27 cellular contexts compared by ENCODE assay signal in genomic region chr12:51809193-51809592, GRCh38. TPM values are rescaled to one million over a fixed set of nuclear protein-coding genes. Genes with fewer than 3 reads are reported as not detected.
"Had no signal": no experiment of that assay in that cellular context is flagged by ENCODE, and none has a peak within 500 bp of the region (broad histone marks: within the 10 kb centered on the region; RNA-seq: fewer than 3 reads in every experiment).

No MANE protein-coding gene starts in this region.

- H3K4me3 ChIP-seq: dorsolateral prefrontal cortex, gastrocnemius medialis, heart left ventricle, hepatocyte, lung, prostate gland, right atrium auricular region, smooth muscle cell, suprapubic skin, transverse colon, vagina had no signal

- H3K9me3 Mint-ChIP-seq: naive thymus-derived CD8-positive, alpha-beta T cell; nephron progenitor cell; stimulated activated naive CD8-positive, alpha-beta T cell treated with anti-CD3 and anti-CD28 coated beads, Interleukin-15, amount 100 ng/mL, for 72 hours had no signal

- ATAC-seq: esophagus mucosa; gastrocnemius medialis; heart left ventricle; left lobe of liver; naive thymus-derived CD8-positive, alpha-beta T cell; sciatic nerve; stimulated activated naive CD8-positive, alpha-beta T cell treated with anti-CD3 and anti-CD28 coated beads, Interleukin-15, amount 100 ng/mL, for 72 hours had no signal

- H3K4me3 Mint-ChIP-seq: naive thymus-derived CD8-positive, alpha-beta T cell; nephron progenitor cell; stimulated activated naive CD8-positive, alpha-beta T cell treated with anti-CD3 and anti-CD28 coated beads, Interleukin-15, amount 100 ng/mL, for 72 hours had no signal

- H3K4me1 Mint-ChIP-seq: stimulated activated naive CD8-positive, alpha-beta T cell treated with anti-CD3 and anti-CD28 coated beads, Interleukin-15, amount 100 ng/mL, for 72 hours had no signal

- H3K9me3 ChIP-seq: gastrocnemius medialis, heart left ventricle, prostate gland, right atrium auricular region, suprapubic skin, transverse colon, vagina had no signal

- DNase-seq: dorsolateral prefrontal cortex; effector CD4-positive, alpha-beta T cell; foreskin fibroblast; gastrocnemius medialis; heart left ventricle; kidney; mesendoderm; naive thymus-derived CD8-positive, alpha-beta T cell; nephron progenitor cell; nucleus accumbens; stimulated activated CD4-positive, alpha-beta T cell treated with anti-CD3 and anti-CD28 coated beads, Interleukin-12 subunit alpha, Interleukin-12 subunit beta, amount 100 ng/mL, for 4 hours; stimulated activated CD4-positive, alpha-beta T cell treated with anti-CD3 and anti-CD28 coated beads, Interleukin-1b, Interleukin-23, amount 100 ng/mL, for 48 hours; stimulated activated CD4-positive, alpha-beta T cell treated with anti-CD3 and anti-CD28 coated beads, Interleukin-4, amount 100 ng/mL, for 1 hour; stimulated activated CD8-positive, alpha-beta memory T cell treated with anti-CD3 and anti-CD28 coated beads, Interleukin-4, amount 100 ng/mL, for 48 hours; stimulated activated naive CD4-positive, alpha-beta T cell; stimulated activated naive CD8-positive, alpha-beta T cell treated with anti-CD3 and anti-CD28 coated beads, Interleukin-15, amount 100 ng/mL, for 72 hours; transverse colon had no signal

- H3K27me3 Mint-ChIP-seq: stimulated activated naive CD8-positive, alpha-beta T cell treated with anti-CD3 and anti-CD28 coated beads, Interleukin-15, amount 100 ng/mL, for 72 hours had no signal

- H3K36me3 Mint-ChIP-seq: naive thymus-derived CD8-positive, alpha-beta T cell had no signal

- H3K27ac Mint-ChIP-seq: naive thymus-derived CD8-positive, alpha-beta T cell; nephron progenitor cell; stimulated activated naive CD8-positive, alpha-beta T cell treated with anti-CD3 and anti-CD28 coated beads, Interleukin-15, amount 100 ng/mL, for 72 hours had no signal

RNA-seq across cellular contexts. Expression of gene FIGNL2, which starts 39.3 kb away (rescaled TPM):
- total RNA-seq: transverse colon, vagina had no signal
